Comparison of ENCODE assay signal across 1 cellular context in genomic region chr10:72235544-72236279, GRCh38.
TF ChIP-seq lines count a peak whose summit lies in the region.

No MANE protein-coding gene starts in this region.

TF ChIP-seq in WTC11, 78 proteins besides CTCF, POLR2A, EP300 and RAD21:
- TF ChIP-seq HMGXB4 (CRISPR knock-in tag; IDR thresholded peaks at IDR 0.05) (no peak), ATF6 (CRISPR knock-in tag; IDR thresholded peaks at IDR 0.05) (no peak), ESRRA (CRISPR knock-in tag; IDR thresholded peaks at IDR 0.05; ENCODE audit: borderline replicate concordance) (no peak), NFYB (CRISPR knock-in tag; conservative IDR thresholded peaks at IDR 0.05; ENCODE audit: low read depth) (no peak), ZNF219 (CRISPR knock-in tag; IDR thresholded peaks at IDR 0.05; ENCODE audit: borderline replicate concordance) (no peak)
TF ChIP-seq in WTC11: peak in this region for 0.
